ENCODE assay signal across 10 cellular contexts in genomic region chr21:35503646-35504045, GRCh38.
DNase-seq lines count a peak whose midpoint lies in the region; TF ChIP-seq lines count a peak whose summit lies in the region.
"Had no signal": no experiment of that assay in that cellular context is flagged by ENCODE, and none has a peak within 500 bp of the region (broad histone marks: within the 10 kb centered on the region; RNA-seq: fewer than 3 reads in every experiment).

No MANE protein-coding gene starts in this region.

- intact Hi-C loops in CD4-positive, alpha-beta memory T cell (cut with micrococcal nuclease): no loop called here
- intact Hi-C loops in OCI-LY7 (cut with micrococcal nuclease; ENCODE audit: unreplicated experiment): no loop called here

- no peak overlapping the region for H2AFZ ChIP-seq in OCI-LY7 (ENCODE audit: low read length)

- H3K9me3 Mint-ChIP-seq in CD4-positive, alpha-beta memory T cell: peaks cover 0 to 7% (median 0%) of the 10 kb centered on the region in 8 donors

- H3K27me3 ChIP-seq in CD4-positive, alpha-beta memory T cell (ENCODE audit: insufficient read depth, low read length): no peaks in the 10 kb centered on the region

- H3K36me3 ChIP-seq in CD4-positive, alpha-beta memory T cell (ENCODE audit: insufficient read depth, low read length): no peaks in the 10 kb centered on the region
- H3K36me3 ChIP-seq in OCI-LY7 (ENCODE audit: insufficient read depth, low read length): no peaks in the 10 kb centered on the region
- H3K36me3 ChIP-seq: thoracic aorta had no signal

- TF ChIP-seq CTCF in OCI-LY7 (conservative IDR thresholded peaks at IDR 0.05; ENCODE audit: low read length): no peak

- DNase-seq in CD4-positive, alpha-beta memory T cell: peak in 3 of 5 donors; percentile 4 to 13 (median 11)
- DNase-seq in KG1 (lab: John Stamatoyannopoulos, UW) (peak; percentile 38), amniotic epithelial cell (ENCODE audit: low read depth) (peak; percentile 21), myocyte (ENCODE audit: low read depth) (peak; percentile 74), SW480 (ENCODE audit: low spot score) (no peak), OCI-M2 (lab: John Stamatoyannopoulos, UW; ENCODE audit: unreplicated experiment) (no peak), OCI-LY7 (ENCODE audit: low spot score) (no peak), superior temporal gyrus (ENCODE audit: extremely low spot score) (no peak)
- DNase-seq: NCI-H1105 treated with DMSO at 0.1 percent for 48 hours had no signal

- peaks cover 13 to 20% (median 17%) of the 10 kb centered on the region in 4 donors for H3K4me1 Mint-ChIP-seq in CD4-positive, alpha-beta memory T cell

- H3K79me2 ChIP-seq in OCI-LY7 (ENCODE audit: insufficient read depth, low read depth, low read length): no peaks in the 10 kb centered on the region

- peak overlapping the region in 7 of 8 donors; percentile 26 to 81 (median 63) for H3K4me3 Mint-ChIP-seq in CD4-positive, alpha-beta memory T cell

- no peak overlapping the region for H3K27ac ChIP-seq in CD4-positive, alpha-beta memory T cell (ENCODE audit: low read depth, low read length)
- H3K27ac ChIP-seq in OCI-LY7 (ENCODE audit: low read depth, low read length, poor library complexity, severe bottlenecking): no peak overlapping the region
- H3K27ac ChIP-seq: thoracic aorta had no signal

- no peak overlapping the region for H3K4me3 ChIP-seq in CD4-positive, alpha-beta memory T cell (ENCODE audit: low read length in 2 of 2)
- no peak overlapping the region for H3K4me3 ChIP-seq in OCI-LY7 (ENCODE audit: low read depth, low read length, poor library complexity, severe bottlenecking)
- H3K4me3 ChIP-seq: thoracic aorta had no signal

- CTCF ChIA-PET in CD4-positive, alpha-beta memory T cell (lab: Charles Lee; ENCODE audit: partially characterized antibody): interaction anchor here (1.8 kb wide), 1 partner anchor 26 kb away, joined by 5 read pairs; no protein-coding TSS in a partner anchor
- CTCF ChIA-PET in OCI-LY7 (lab: Charles Lee; ENCODE audit: unreplicated experiment): no interaction called here

- no peaks in the 10 kb centered on the region for H4K20me1 ChIP-seq in OCI-LY7 (ENCODE audit: insufficient read depth, low read length)

- H3K27me3 Mint-ChIP-seq in CD4-positive, alpha-beta memory T cell: peaks cover 6 to 15% of the 10 kb centered on the region in 2 donors

- peak overlapping the region; percentile 19 to 92 (median 58) for H3K27ac Mint-ChIP-seq in CD4-positive, alpha-beta memory T cell

- POLR2A ChIA-PET in CD4-positive, alpha-beta memory T cell (lab: Charles Lee; ENCODE audit: partially characterized antibody): interaction anchor here (0.6 to 1.8 kb wide), 5 partner anchors 20 to 456 kb away, joined by 3 to 25 read pairs (median 4); no protein-coding TSS in a partner anchor
- POLR2A ChIA-PET in OCI-LY7 (lab: Charles Lee): interaction anchor here (1.1 kb wide), 1 partner anchor 13 kb away, joined by 3 read pairs; no protein-coding TSS in a partner anchor

- peaks cover 19% of the 10 kb centered on the region for H3K4me1 ChIP-seq in CD4-positive, alpha-beta memory T cell (ENCODE audit: insufficient read depth, low read length)
- H3K4me1 ChIP-seq in OCI-LY7 (ENCODE audit: insufficient read depth, low read length, poor library complexity, severe bottlenecking): no peaks in the 10 kb centered on the region

- no peaks in the 10 kb centered on the region for H3K36me3 Mint-ChIP-seq in CD4-positive, alpha-beta memory T cell

- H3K9me3 ChIP-seq in CD4-positive, alpha-beta memory T cell (ENCODE audit: control insufficient read depth in 1 of 2, low read length in 2 of 2): no peaks in the 10 kb centered on the region
- H3K9me3 ChIP-seq in OCI-LY7 (ENCODE audit: low read length): no peaks in the 10 kb centered on the region
- H3K9me3 ChIP-seq: thoracic aorta had no signal

- no TSS peak for BruUV-seq in OCI-LY7 (replicated peaks; lab: Mats Ljungman, UMichigan)

- H3K9me2 ChIP-seq in OCI-LY7 (ENCODE audit: insufficient read depth, low read length): no peaks in the 10 kb centered on the region

- H3K4me2 ChIP-seq in OCI-LY7 (ENCODE audit: low read length): no peak overlapping the region

Comparison
In these comparisons a context has a peak if more than half of its experiments do, and no peak if none do; other contexts are left out.
1. DNase-seq: peak in CD4-positive, alpha-beta memory T cell (3 of 5), KG1 (single experiment), amniotic epithelial cell (single experiment) and myocyte (single experiment); none in SW480 (single experiment), OCI-M2 (single experiment), OCI-LY7 (single experiment) and superior temporal gyrus (single experiment).